In the genomic region with DNA sequence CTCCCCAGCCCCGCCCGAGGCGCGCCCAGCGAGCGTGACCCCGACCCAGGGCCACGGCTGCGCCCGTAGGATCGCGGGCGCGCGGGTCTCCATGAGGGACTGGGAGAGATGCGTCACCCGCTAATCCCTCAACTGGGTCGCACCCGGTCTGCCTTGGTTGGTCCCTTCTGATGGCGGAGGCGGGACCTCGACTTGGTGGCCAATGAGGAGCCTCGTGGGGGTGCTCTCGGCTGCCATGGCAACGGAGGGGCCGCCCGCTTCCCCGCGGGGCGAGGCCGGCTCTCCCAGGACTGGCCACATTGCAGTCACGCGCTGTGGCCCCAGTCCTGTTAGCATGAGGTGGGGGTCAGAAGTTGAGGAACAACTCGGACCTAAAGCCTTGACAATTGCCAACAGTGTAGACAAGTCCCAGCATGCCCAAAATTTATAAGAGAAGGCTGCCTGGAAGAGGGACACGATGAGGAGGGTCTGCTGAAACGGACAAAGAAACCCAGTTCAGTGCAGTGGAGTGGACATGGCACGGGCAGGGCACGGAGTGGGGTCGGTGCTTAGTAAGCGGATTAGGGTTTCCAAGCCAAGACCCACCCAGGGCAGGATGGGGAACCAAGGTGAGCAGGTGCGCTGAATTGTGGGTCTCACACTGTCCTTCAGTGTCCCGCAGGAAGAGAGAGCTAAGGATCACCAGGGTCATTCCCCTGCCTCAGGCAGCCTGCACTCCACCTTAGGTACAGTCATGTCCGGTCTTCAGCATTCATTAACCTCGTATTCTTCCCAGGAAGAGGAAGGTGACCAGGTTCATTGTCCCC, we compare ENCODE assay signal across 1 cellular context.
TF ChIP-seq lines count a peak whose summit lies in the region.

No MANE protein-coding gene starts in this region.

TF ChIP-seq in K562, 482 proteins besides CTCF, POLR2A, EP300 and RAD21 (continued from another document and continues in another):
- TF ChIP-seq, protein P1, sequence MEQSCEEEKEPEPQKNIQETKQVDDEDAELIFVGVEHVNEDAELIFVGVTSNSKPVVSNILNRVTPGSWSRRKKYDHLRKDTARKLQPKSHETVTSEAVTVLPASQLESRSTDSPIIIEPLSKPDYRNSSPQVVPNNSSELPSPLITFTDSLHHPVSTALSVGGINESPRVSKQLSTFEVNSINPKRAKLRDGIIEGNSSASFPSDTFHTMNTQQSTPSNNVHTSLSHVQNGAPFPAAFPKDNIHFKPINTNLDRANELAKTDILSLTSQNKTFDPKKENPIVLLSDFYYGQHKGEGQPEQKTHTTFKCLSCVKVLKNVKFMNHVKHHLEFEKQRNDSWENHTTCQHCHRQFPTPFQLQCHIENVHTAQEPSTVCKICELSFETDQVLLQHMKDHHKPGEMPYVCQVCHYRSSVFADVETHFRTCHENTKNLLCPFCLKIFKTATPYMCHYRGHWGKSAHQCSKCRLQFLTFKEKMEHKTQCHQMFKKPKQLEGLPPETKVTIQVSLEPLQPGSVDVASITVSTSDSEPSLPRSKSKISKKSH (CRISPR knock-in tag; IDR thresholded peaks at IDR 0.05), result no peak
- peak; percentile 58 for TF ChIP-seq PTRF (tag; IDR thresholded peaks at IDR 0.05)
- TF ChIP-seq, protein P2, sequence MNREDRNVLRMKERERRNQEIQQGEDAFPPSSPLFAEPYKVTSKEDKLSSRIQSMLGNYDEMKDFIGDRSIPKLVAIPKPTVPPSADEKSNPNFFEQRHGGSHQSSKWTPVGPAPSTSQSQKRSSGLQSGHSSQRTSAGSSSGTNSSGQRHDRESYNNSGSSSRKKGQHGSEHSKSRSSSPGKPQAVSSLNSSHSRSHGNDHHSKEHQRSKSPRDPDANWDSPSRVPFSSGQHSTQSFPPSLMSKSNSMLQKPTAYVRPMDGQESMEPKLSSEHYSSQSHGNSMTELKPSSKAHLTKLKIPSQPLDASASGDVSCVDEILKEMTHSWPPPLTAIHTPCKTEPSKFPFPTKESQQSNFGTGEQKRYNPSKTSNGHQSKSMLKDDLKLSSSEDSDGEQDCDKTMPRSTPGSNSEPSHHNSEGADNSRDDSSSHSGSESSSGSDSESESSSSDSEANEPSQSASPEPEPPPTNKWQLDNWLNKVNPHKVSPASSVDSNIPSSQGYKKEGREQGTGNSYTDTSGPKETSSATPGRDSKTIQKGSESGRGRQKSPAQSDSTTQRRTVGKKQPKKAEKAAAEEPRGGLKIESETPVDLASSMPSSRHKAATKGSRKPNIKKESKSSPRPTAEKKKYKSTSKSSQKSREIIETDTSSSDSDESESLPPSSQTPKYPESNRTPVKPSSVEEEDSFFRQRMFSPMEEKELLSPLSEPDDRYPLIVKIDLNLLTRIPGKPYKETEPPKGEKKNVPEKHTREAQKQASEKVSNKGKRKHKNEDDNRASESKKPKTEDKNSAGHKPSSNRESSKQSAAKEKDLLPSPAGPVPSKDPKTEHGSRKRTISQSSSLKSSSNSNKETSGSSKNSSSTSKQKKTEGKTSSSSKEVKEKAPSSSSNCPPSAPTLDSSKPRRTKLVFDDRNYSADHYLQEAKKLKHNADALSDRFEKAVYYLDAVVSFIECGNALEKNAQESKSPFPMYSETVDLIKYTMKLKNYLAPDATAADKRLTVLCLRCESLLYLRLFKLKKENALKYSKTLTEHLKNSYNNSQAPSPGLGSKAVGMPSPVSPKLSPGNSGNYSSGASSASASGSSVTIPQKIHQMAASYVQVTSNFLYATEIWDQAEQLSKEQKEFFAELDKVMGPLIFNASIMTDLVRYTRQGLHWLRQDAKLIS (CRISPR knock-in tag; IDR thresholded peaks at IDR 0.05), result no peak
- no peak for TF ChIP-seq BRF1 (IDR thresholded peaks at IDR 0.05; ENCODE audit: borderline replicate concordance, extremely low read depth, insufficient read length)
- 0 out of 2 replicates have a peak, but pooled peaks have one; percentile 62 for TF ChIP-seq ZNF586 (CRISPR knock-in tag; conservative IDR thresholded peaks at IDR 0.05)
- TF ChIP-seq SIN3A (IDR thresholded peaks at IDR 0.05; ENCODE audit: borderline replicate concordance in 2 of 2, control insufficient read depth in 1 of 2, low read depth in 2 of 2, low read length in 2 of 2), result 0 out of 4 replicates have a peak, but pooled peaks have one; percentile 41 to 47
- peak; percentile 98 for TF ChIP-seq L3MBTL2 (IDR thresholded peaks at IDR 0.05)
- TF ChIP-seq, protein P3, sequence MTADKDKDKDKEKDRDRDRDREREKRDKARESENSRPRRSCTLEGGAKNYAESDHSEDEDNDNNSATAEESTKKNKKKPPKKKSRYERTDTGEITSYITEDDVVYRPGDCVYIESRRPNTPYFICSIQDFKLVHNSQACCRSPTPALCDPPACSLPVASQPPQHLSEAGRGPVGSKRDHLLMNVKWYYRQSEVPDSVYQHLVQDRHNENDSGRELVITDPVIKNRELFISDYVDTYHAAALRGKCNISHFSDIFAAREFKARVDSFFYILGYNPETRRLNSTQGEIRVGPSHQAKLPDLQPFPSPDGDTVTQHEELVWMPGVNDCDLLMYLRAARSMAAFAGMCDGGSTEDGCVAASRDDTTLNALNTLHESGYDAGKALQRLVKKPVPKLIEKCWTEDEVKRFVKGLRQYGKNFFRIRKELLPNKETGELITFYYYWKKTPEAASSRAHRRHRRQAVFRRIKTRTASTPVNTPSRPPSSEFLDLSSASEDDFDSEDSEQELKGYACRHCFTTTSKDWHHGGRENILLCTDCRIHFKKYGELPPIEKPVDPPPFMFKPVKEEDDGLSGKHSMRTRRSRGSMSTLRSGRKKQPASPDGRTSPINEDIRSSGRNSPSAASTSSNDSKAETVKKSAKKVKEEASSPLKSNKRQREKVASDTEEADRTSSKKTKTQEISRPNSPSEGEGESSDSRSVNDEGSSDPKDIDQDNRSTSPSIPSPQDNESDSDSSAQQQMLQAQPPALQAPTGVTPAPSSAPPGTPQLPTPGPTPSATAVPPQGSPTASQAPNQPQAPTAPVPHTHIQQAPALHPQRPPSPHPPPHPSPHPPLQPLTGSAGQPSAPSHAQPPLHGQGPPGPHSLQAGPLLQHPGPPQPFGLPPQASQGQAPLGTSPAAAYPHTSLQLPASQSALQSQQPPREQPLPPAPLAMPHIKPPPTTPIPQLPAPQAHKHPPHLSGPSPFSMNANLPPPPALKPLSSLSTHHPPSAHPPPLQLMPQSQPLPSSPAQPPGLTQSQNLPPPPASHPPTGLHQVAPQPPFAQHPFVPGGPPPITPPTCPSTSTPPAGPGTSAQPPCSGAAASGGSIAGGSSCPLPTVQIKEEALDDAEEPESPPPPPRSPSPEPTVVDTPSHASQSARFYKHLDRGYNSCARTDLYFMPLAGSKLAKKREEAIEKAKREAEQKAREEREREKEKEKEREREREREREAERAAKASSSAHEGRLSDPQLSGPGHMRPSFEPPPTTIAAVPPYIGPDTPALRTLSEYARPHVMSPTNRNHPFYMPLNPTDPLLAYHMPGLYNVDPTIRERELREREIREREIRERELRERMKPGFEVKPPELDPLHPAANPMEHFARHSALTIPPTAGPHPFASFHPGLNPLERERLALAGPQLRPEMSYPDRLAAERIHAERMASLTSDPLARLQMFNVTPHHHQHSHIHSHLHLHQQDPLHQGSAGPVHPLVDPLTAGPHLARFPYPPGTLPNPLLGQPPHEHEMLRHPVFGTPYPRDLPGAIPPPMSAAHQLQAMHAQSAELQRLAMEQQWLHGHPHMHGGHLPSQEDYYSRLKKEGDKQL (CRISPR knock-in tag; IDR thresholded peaks at IDR 0.05; ENCODE audit: borderline replicate concordance), result no peak
- TF ChIP-seq KAT7 (CRISPR knock-in tag; IDR thresholded peaks at IDR 0.05; ENCODE audit: borderline replicate concordance), result no peak; the same call in 1 of the 2 replicates
- TF ChIP-seq ZNF561 (CRISPR knock-in tag; conservative IDR thresholded peaks at IDR 0.05), result no peak
- TF ChIP-seq, protein P4, sequence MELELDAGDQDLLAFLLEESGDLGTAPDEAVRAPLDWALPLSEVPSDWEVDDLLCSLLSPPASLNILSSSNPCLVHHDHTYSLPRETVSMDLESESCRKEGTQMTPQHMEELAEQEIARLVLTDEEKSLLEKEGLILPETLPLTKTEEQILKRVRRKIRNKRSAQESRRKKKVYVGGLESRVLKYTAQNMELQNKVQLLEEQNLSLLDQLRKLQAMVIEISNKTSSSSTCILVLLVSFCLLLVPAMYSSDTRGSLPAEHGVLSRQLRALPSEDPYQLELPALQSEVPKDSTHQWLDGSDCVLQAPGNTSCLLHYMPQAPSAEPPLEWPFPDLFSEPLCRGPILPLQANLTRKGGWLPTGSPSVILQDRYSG (tag; conservative IDR thresholded peaks at IDR 0.05; ENCODE audit: low read depth), result peak; percentile 97
- TF ChIP-seq, protein P5, sequence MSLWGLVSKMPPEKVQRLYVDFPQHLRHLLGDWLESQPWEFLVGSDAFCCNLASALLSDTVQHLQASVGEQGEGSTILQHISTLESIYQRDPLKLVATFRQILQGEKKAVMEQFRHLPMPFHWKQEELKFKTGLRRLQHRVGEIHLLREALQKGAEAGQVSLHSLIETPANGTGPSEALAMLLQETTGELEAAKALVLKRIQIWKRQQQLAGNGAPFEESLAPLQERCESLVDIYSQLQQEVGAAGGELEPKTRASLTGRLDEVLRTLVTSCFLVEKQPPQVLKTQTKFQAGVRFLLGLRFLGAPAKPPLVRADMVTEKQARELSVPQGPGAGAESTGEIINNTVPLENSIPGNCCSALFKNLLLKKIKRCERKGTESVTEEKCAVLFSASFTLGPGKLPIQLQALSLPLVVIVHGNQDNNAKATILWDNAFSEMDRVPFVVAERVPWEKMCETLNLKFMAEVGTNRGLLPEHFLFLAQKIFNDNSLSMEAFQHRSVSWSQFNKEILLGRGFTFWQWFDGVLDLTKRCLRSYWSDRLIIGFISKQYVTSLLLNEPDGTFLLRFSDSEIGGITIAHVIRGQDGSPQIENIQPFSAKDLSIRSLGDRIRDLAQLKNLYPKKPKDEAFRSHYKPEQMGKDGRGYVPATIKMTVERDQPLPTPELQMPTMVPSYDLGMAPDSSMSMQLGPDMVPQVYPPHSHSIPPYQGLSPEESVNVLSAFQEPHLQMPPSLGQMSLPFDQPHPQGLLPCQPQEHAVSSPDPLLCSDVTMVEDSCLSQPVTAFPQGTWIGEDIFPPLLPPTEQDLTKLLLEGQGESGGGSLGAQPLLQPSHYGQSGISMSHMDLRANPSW (CRISPR knock-in tag; IDR thresholded peaks at IDR 0.05), result no peak; the same call in 1 of the 2 replicates
- peak; percentile 90; the same call in 1 of the 2 replicates for TF ChIP-seq FOXP1 (CRISPR knock-in tag; IDR thresholded peaks at IDR 0.05)
- TF ChIP-seq, protein P6, sequence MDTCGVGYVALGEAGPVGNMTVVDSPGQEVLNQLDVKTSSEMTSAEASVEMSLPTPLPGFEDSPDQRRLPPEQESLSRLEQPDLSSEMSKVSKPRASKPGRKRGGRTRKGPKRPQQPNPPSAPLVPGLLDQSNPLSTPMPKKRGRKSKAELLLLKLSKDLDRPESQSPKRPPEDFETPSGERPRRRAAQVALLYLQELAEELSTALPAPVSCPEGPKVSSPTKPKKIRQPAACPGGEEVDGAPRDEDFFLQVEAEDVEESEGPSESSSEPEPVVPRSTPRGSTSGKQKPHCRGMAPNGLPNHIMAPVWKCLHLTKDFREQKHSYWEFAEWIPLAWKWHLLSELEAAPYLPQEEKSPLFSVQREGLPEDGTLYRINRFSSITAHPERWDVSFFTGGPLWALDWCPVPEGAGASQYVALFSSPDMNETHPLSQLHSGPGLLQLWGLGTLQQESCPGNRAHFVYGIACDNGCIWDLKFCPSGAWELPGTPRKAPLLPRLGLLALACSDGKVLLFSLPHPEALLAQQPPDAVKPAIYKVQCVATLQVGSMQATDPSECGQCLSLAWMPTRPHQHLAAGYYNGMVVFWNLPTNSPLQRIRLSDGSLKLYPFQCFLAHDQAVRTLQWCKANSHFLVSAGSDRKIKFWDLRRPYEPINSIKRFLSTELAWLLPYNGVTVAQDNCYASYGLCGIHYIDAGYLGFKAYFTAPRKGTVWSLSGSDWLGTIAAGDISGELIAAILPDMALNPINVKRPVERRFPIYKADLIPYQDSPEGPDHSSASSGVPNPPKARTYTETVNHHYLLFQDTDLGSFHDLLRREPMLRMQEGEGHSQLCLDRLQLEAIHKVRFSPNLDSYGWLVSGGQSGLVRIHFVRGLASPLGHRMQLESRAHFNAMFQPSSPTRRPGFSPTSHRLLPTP (IDR thresholded peaks at IDR 0.05; ENCODE audit: borderline replicate concordance, extremely low read depth, insufficient read length), result no peak
- TF ChIP-seq YBX1 (IDR thresholded peaks at IDR 0.05), result no peak
- no peak for TF ChIP-seq RFX5 (IDR thresholded peaks at IDR 0.05; ENCODE audit: low read depth, low read length)
- TF ChIP-seq ZNF668 (CRISPR knock-in tag; IDR thresholded peaks at IDR 0.05), result peak; percentile 91
- TF ChIP-seq ETV6 (IDR thresholded peaks at IDR 0.05; ENCODE audit: borderline replicate concordance in 1 of 2, low read depth in 2 of 2, low read length in 1 of 2), result no peak
- no peak for TF ChIP-seq ETV6 (CRISPR knock-in tag; IDR thresholded peaks at IDR 0.05; ENCODE audit: borderline replicate concordance)
- TF ChIP-seq CCNT2 (IDR thresholded peaks at IDR 0.05; ENCODE audit: borderline replicate concordance, extremely low read depth, insufficient read length, low read depth, low read length), result peak; percentile 86
- peak; percentile 53 for TF ChIP-seq GATAD2A (IDR thresholded peaks at IDR 0.05)
- TF ChIP-seq MYC (IDR thresholded peaks at IDR 0.05; ENCODE audit: low read depth, low read length), result peak; percentile 91
- peak; percentile 93 for TF ChIP-seq MYC (CRISPR knock-in tag; IDR thresholded peaks at IDR 0.05; ENCODE audit: borderline replicate concordance, low read depth)
- TF ChIP-seq ZNF583 (CRISPR knock-in tag; IDR thresholded peaks at IDR 0.05), result peak; percentile 92
- TF ChIP-seq, protein P7, sequence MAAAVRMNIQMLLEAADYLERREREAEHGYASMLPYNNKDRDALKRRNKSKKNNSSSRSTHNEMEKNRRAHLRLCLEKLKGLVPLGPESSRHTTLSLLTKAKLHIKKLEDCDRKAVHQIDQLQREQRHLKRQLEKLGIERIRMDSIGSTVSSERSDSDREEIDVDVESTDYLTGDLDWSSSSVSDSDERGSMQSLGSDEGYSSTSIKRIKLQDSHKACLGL (CRISPR knock-in tag; IDR thresholded peaks at IDR 0.05; ENCODE audit: borderline replicate concordance, poor library complexity, severe bottlenecking), result no peak
- TF ChIP-seq, protein P8, sequence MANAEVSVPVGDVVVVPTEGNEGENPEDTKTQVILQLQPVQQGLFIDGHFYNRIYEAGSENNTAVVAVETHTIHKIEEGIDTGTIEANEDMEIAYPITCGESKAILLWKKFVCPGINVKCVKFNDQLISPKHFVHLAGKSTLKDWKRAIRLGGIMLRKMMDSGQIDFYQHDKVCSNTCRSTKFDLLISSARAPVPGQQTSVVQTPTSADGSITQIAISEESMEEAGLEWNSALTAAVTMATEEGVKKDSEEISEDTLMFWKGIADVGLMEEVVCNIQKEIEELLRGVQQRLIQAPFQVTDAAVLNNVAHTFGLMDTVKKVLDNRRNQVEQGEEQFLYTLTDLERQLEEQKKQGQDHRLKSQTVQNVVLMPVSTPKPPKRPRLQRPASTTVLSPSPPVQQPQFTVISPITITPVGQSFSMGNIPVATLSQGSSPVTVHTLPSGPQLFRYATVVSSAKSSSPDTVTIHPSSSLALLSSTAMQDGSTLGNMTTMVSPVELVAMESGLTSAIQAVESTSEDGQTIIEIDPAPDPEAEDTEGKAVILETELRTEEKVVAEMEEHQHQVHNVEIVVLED (CRISPR knock-in tag; IDR thresholded peaks at IDR 0.05), result peak; percentile 56
- TF ChIP-seq POLR2B (IDR thresholded peaks at IDR 0.05; ENCODE audit: low read depth, partially characterized antibody), result peak; percentile 6
